ENCODE assay signal across 12 cellular contexts in genomic region chr10:541750-542371, GRCh38.
DNase-seq lines count a peak whose midpoint lies in the region; ATAC-seq and TF ChIP-seq lines count a peak whose summit lies in the region.
"Had no signal": no experiment of that assay in that cellular context is flagged by ENCODE, and none has a peak within 500 bp of the region (broad histone marks: within the 10 kb centered on the region; RNA-seq: fewer than 3 reads in every experiment).

No MANE protein-coding gene starts in this region.

- H2AFZ ChIP-seq in IMR-90 (replicated peaks; ENCODE audit: low read length, poor library complexity) (no peak overlapping the region), trophoblast cell (ENCODE audit: insufficient read depth, low read length, poor library complexity) (no peak overlapping the region)
- H2AFZ ChIP-seq: hepatocyte had no signal

- H3K4me1 ChIP-seq in IMR-90 (ENCODE audit: control insufficient read depth, insufficient read depth, low read length) (peaks cover 3% of the 10 kb centered on the region), trophoblast cell (ENCODE audit: control insufficient read depth in 1 of 2, insufficient read depth in 2 of 2, low read length in 2 of 2) (peaks cover 8 to 9% of the 10 kb centered on the region in 2 experiments)

- H3K27me3 Mint-ChIP-seq in WTC11 (ENCODE audit: low read depth), result no peaks in the 10 kb centered on the region

- BruUV-seq in IMR-90 (replicated peaks; lab: Mats Ljungman, UMichigan), result no TSS peak

- H3K23ac ChIP-seq in IMR-90 (ENCODE audit: low read depth, low read length), result no peak overlapping the region
- H3K23ac ChIP-seq in trophoblast cell (ENCODE audit: low read length), result no peak overlapping the region

- peak overlapping the region; percentile 76; the same call in 1 of the 2 replicates for H3K14ac ChIP-seq in IMR-90 (replicated peaks; ENCODE audit: low read depth, low read length)
- H3K14ac ChIP-seq in trophoblast cell (ENCODE audit: low read length), result no peak overlapping the region

- dilution Hi-C loops in IMR-90 (cut with HindIII; ENCODE audit: low sequenced_read_pairs, unreplicated experiment), result no loop called here

- H4K12ac ChIP-seq in trophoblast cell (ENCODE audit: low read depth, low read length), result no peak overlapping the region

- TF ChIP-seq RAD21 in IMR-90 (IDR thresholded peaks at IDR 0.05; ENCODE audit: low read length), result no peak

- H4K5ac ChIP-seq in IMR-90 (ENCODE audit: low read depth, low read length), result no peak overlapping the region

- H2BK120ac ChIP-seq in IMR-90 (ENCODE audit: low read depth, low read length), result no peak overlapping the region
- no peak overlapping the region for H2BK120ac ChIP-seq in trophoblast cell (ENCODE audit: insufficient read depth, low read length, poor library complexity)

- H3K9me1 ChIP-seq in IMR-90 (ENCODE audit: insufficient read depth, low read length), result peaks cover 53% of the 10 kb centered on the region

- H3K36me3 ChIP-seq in IMR-90 (ENCODE audit: control insufficient read depth, insufficient read depth, low read length), result 0 out of 2 replicates have a peak, but pooled peaks cover 2% of the 10 kb centered on the region
- peaks cover 0 to 3% of the 10 kb centered on the region in 2 experiments for H3K36me3 ChIP-seq in trophoblast cell (ENCODE audit: control insufficient read depth in 1 of 2, insufficient read depth in 2 of 2, low read length in 2 of 2)

- no peak overlapping the region for H2BK20ac ChIP-seq in IMR-90 (ENCODE audit: low read depth, low read length)

- H3K9me3 ChIP-seq in IMR-90 (ENCODE audit: control insufficient read depth, insufficient read depth, low read length) (no peaks in the 10 kb centered on the region), trophoblast cell (ENCODE audit: insufficient read depth, low read depth, low read length) (peaks cover 5% of the 10 kb centered on the region)

- H2BK5ac ChIP-seq in IMR-90 (ENCODE audit: low read depth, low read length, poor library complexity, severe bottlenecking) (no peak overlapping the region), trophoblast cell (ENCODE audit: low read depth, low read length, poor library complexity) (no peak overlapping the region)

- no peak for ATAC-seq in IMR-90 (ENCODE audit: low read depth)
- ATAC-seq in WTC11, result no peak
- no peak for ATAC-seq in GM19397 (IDR thresholded peaks at IDR 0.05; ENCODE audit: unreplicated experiment)
- ATAC-seq: PC-3 had no signal

- H3K27ac Mint-ChIP-seq in WTC11, result peak overlapping the region; percentile 51; the same call in 1 of the 2 replicates
- H3K27ac Mint-ChIP-seq: activated B cell treated with CpG ODN at 0.5 μM for 24 hours had no signal

- no peak overlapping the region for H4K8ac ChIP-seq in IMR-90 (ENCODE audit: low read depth in 2 of 2, low read length in 2 of 2)
- no peak overlapping the region for H4K8ac ChIP-seq in trophoblast cell (ENCODE audit: low read depth, low read length)

- no peak overlapping the region for H3K56ac ChIP-seq in IMR-90 (ENCODE audit: extremely low read depth, insufficient read depth, low read length)

- H3K27me3 ChIP-seq in IMR-90 (ENCODE audit: control insufficient read depth, insufficient read depth, low read length) (no peaks in the 10 kb centered on the region), trophoblast cell (ENCODE audit: insufficient read depth, low read length) (no peaks in the 10 kb centered on the region)
- H3K27me3 ChIP-seq: hepatocyte had no signal

- H3K4me3 ChIP-seq in IMR-90 (ENCODE audit: insufficient read depth, low read depth, low read length) (no peak overlapping the region), trophoblast cell (ENCODE audit: low read depth, low read length) (peak overlapping the region; percentile 29)
- H3K4me3 ChIP-seq: hepatocyte had no signal

- 88% methylated on average over 14 of the region's 16 CpGs; no CpG with 5 or more reads in 1 of the 2 experiments for whole genome bisulfite sequencing in IMR-90 (ENCODE audit: extremely low coverage in 2 of 2, insufficient read length in 1 of 2), 2 experiments
- no CpG with 5 or more reads among the region's 16 CpGs for WGBS in trophoblast cell (ENCODE audit: extremely low coverage, insufficient coverage, insufficient read length)

- no peak overlapping the region for H2BK15ac ChIP-seq in IMR-90 (ENCODE audit: low read depth, low read length)

- intact Hi-C loops in IMR-90 (cut with micrococcal nuclease), result no loop called here

- H3K36me3 Mint-ChIP-seq in WTC11, result no peaks in the 10 kb centered on the region

- H3K79me1 ChIP-seq in IMR-90 (ENCODE audit: low read depth in 1 of 2, low read length in 2 of 2), result peaks cover 56 to 98% of the 10 kb centered on the region in 2 experiments
- peaks cover 2% of the 10 kb centered on the region for H3K79me1 ChIP-seq in trophoblast cell (ENCODE audit: low read length)

- H2AK5ac ChIP-seq in IMR-90 (ENCODE audit: low read depth, low read length) (no peak overlapping the region), trophoblast cell (ENCODE audit: low read length) (no peak overlapping the region)

- no peak overlapping the region for H4K91ac ChIP-seq in IMR-90 (ENCODE audit: insufficient read depth, low read depth, low read length)
- H4K91ac ChIP-seq in trophoblast cell (ENCODE audit: low read depth, low read length), result no peak overlapping the region

- H3K18ac ChIP-seq in IMR-90 (ENCODE audit: low read depth, low read length) (no peak overlapping the region), trophoblast cell (ENCODE audit: low read length) (peak overlapping the region; percentile 6)

- no peak overlapping the region for H2BK12ac ChIP-seq in trophoblast cell (ENCODE audit: low read length)

- DNase-seq in G401 (ENCODE audit: low spot score), result peak; percentile 97
- no peak for DNase-seq in IMR-90
- DNase-seq in WTC11 (ENCODE audit: low spot score), result no peak
- no peak for DNase-seq in trophoblast cell
- DNase-seq in GM13977 (ENCODE audit: low spot score), result no peak
- DNase-seq in activated CD8-positive, alpha-beta memory T cell treated with anti-CD3 and anti-CD28 coated beads, Interleukin-2, amount 50 U/mL, for 48 hours, result no peak
- no peak for DNase-seq in dermis blood vessel endothelial cell
- DNase-seq: activated B cell treated with CpG ODN at 0.5 μM for 24 hours, activated gamma-delta T cell treated with Interleukin-2 at 50 U/mL for 16 hours, PC-3 had no signal

- H3K4me2 ChIP-seq in IMR-90 (ENCODE audit: low read depth, low read length), result no peak overlapping the region
- H3K4me2 ChIP-seq in trophoblast cell (ENCODE audit: low read length), result no peak overlapping the region
- H3K4me2 ChIP-seq: hepatocyte had no signal

- TF ChIP-seq CTCF in IMR-90 (conservative IDR thresholded peaks at IDR 0.05; ENCODE audit: low read depth, low read length), result no peak
- TF ChIP-seq CTCF in WTC11 (IDR thresholded peaks at IDR 0.05), result no peak
- no peak for TF ChIP-seq CTCF in GM13977 (IDR thresholded peaks at IDR 0.05; ENCODE audit: extremely low read depth, insufficient read depth, missing control alignments)

- H3K9ac ChIP-seq in IMR-90 (ENCODE audit: low read depth, low read length) (no peak overlapping the region), trophoblast cell (ENCODE audit: low read length) (no peak overlapping the region)

- peaks cover 85% of the 10 kb centered on the region for H4K20me1 ChIP-seq in IMR-90 (ENCODE audit: insufficient read depth, low read length)

- in situ Hi-C loops in G401 (cut with HindIII; ENCODE audit: low sequenced_read_pairs) (no loop called here), IMR-90 (cut with MboI; ENCODE audit: low sequenced_read_pairs) (no loop called here), GM13977 (cut with MboI; ENCODE audit: low pct_unique_long_range_greater_than_20kb, low sequenced_read_pairs, unreplicated experiment) (no loop called here)

- H3K27ac ChIP-seq in IMR-90 (ENCODE audit: insufficient read depth, low read length) (no peak overlapping the region), trophoblast cell (ENCODE audit: low read depth, low read length) (no peak overlapping the region)
- H3K27ac ChIP-seq: hepatocyte had no signal

- no peak overlapping the region for H2AK9ac ChIP-seq in IMR-90 (replicated peaks; ENCODE audit: low read depth, low read length, poor library complexity)

- no peaks in the 10 kb centered on the region for H3K9me3 Mint-ChIP-seq in WTC11
- H3K9me3 Mint-ChIP-seq: activated B cell treated with CpG ODN at 0.5 μM for 24 hours had no signal

- POLR2A ChIA-PET in IMR-90 (lab: Charles Lee; ENCODE audit: unreplicated experiment) (no interaction called here), WTC11 (lab: Charles Lee) (no interaction called here)

- no peak overlapping the region for H3K4me3 Mint-ChIP-seq in WTC11
- H3K4me3 Mint-ChIP-seq: activated B cell treated with CpG ODN at 0.5 μM for 24 hours had no signal

- CTCF ChIA-PET in IMR-90 (lab: Yijun Ruan, JAX), result no interaction called here
- CTCF ChIA-PET in WTC11 (lab: Charles Lee), result interaction anchor here (1.2 kb wide), 1 partner anchor 31 kb away, joined by 4 read pairs; no protein-coding TSS in a partner anchor

- no peaks in the 10 kb centered on the region for H3K79me2 ChIP-seq in trophoblast cell (ENCODE audit: control insufficient read depth, insufficient read depth, low read length, poor library complexity)

- H3K4me1 Mint-ChIP-seq in WTC11, result peaks cover 13% of the 10 kb centered on the region

- no peak overlapping the region for H3K4ac ChIP-seq in IMR-90 (ENCODE audit: low read depth, low read length)
- H3K4ac ChIP-seq in trophoblast cell (ENCODE audit: low read depth, low read length), result no peak overlapping the region

- TF ChIP-seq POLR2A in IMR-90 (IDR thresholded peaks at IDR 0.05; ENCODE audit: low read depth, low read length), result no peak

TF ChIP-seq in IMR-90, 13 proteins besides CTCF, POLR2A, EP300 and RAD21 (continues in another document):
- TF ChIP-seq CHD1 (IDR thresholded peaks at IDR 0.05; ENCODE audit: low read depth, low read length), result no peak

TF ChIP-seq in WTC11, 78 proteins besides CTCF, POLR2A, EP300 and RAD21 (continues in another document):
- no peak for TF ChIP-seq EMX1 (CRISPR knock-in tag; IDR thresholded peaks at IDR 0.05)
- TF ChIP-seq SMAD3 (CRISPR knock-in tag; IDR thresholded peaks at IDR 0.05; ENCODE audit: borderline replicate concordance), result no peak
- TF ChIP-seq MLX (CRISPR knock-in tag; IDR thresholded peaks at IDR 0.05), result no peak
- TF ChIP-seq CBFB (CRISPR knock-in tag; IDR thresholded peaks at IDR 0.05; ENCODE audit: low read depth), result no peak
